ENCODE assay signal across 7 cellular contexts in the genomic region with DNA sequence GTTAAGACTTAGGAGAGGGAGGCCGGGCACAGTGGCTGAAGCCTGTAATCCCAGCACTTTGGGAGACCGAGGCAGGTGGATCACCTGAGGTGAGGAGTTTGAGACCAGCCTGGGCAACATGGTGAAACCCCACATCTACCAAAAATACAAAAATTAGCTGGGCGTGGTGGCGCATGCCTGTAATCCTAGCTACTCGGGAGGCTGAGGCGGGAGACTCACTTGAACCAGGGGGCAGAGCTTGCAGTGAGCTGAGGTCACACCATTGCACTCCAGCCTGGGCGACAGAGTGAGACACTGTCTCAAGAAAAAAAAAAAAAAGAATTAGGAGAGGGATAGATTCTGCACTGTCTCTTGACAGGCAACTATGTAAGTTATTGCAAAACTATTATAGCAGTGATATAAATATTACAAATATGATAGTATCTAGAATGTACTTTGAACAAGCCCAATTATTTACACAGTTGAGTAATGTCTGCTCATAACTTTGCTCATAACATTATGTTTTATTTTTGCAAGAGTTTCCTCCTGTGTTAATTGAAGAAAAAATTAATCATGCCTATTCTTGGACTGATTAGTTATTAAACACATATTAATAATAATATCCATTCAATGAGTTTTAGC. TPM values are rescaled to one million over a fixed set of nuclear protein-coding genes. Genes with fewer than 3 reads are reported as not detected.
"Had no signal": no experiment of that assay in that cellular context is flagged by ENCODE, and none has a peak within 500 bp of the region (broad histone marks: within the 10 kb centered on the region; RNA-seq: fewer than 3 reads in every experiment).

No MANE protein-coding gene starts in this region.

RNA-seq across cellular contexts. Expression of a gene that starts 46.6 kb away (rescaled TPM):
- total RNA-seq: activated CD4-positive, alpha-beta memory T cell treated with anti-CD3 and anti-CD28 coated beads, Interleukin-2, amount 10 ng/mL, durations not matched to agents 7 days and 5 days; activated CD4-positive, alpha-beta T cell treated with anti-CD3 and anti-CD28 coated beads for 36 hours; activated naive CD4-positive, alpha-beta T cell treated with anti-CD3 and anti-CD28 coated beads for 36 hours; activated T-helper 17 cell treated with anti-CD3 and anti-CD28 coated beads, Interleukin-2, amount 50 U/mL, for 72 hours; RPMI7951; SJCRH30; T-helper 2 cell treated with Interferon-gamma antibody and Interleukin-4, amounts not matched to agents 100 ng/mL and 5 ng/mL, for 36 hours had no signal
